Comparison of ENCODE assay signal across 11 cellular contexts in genomic region chr13:113930711-113931637, GRCh38.
A peak's percentile ranks its signal among the peaks of the same experiment; 100 is the strongest.
DNase-seq lines count a peak whose midpoint lies in the region; ATAC-seq lines count a peak whose summit lies in the region.
"Had no signal": no experiment of that assay in that cellular context is flagged by ENCODE, and none has a peak within 500 bp of the region (broad histone marks: within the 10 kb centered on the region; RNA-seq: fewer than 3 reads in every experiment).

No MANE protein-coding gene starts in this region.

- H3K27me3 Mint-ChIP-seq in activated naive CD8-positive, alpha-beta T cell treated with anti-CD3 and anti-CD28 coated beads, Interleukin-2, amount 50 U/mL, for 24 hours, result peaks cover 38% of the 10 kb centered on the region

- no peaks in the 10 kb centered on the region for H3K36me3 Mint-ChIP-seq in activated naive CD8-positive, alpha-beta T cell treated with anti-CD3 and anti-CD28 coated beads, Interleukin-2, amount 50 U/mL, for 24 hours (ENCODE audit: low read depth)
- H3K36me3 Mint-ChIP-seq: memory B cell had no signal

- DNase-seq in T-helper 9 cell (peak; percentile 38), NCI-H146 treated with DMSO at 0.1 percent for 48 hours (lab: John Stamatoyannopoulos, UW; ENCODE audit: unreplicated experiment) (no peak), HCEC 1CT (no peak), dedifferentiated amniotic fluid mesenchymal stem cell (ENCODE audit: extremely low spot score) (no peak)
- peak; percentile 67 for DNase-seq in activated naive CD8-positive, alpha-beta T cell treated with anti-CD3 and anti-CD28 coated beads, Interleukin-2, amount 50 U/mL, for 24 hours
- peak; percentile 29 to 52 for DNase-seq in stimulated activated CD8-positive, alpha-beta memory T cell treated with anti-CD3 and anti-CD28 coated beads, Interleukin-2, amount 100 ng/mL, for 48 hours (ENCODE audit: low read depth in 2 of 2)
- DNase-seq: DND-41, NCI-H1417 treated with DMSO at 0.1 percent for 48 hours had no signal

- H3K4me1 Mint-ChIP-seq in activated naive CD8-positive, alpha-beta T cell treated with anti-CD3 and anti-CD28 coated beads, Interleukin-2, amount 50 U/mL, for 24 hours, result peaks cover 19% of the 10 kb centered on the region
- H3K4me1 Mint-ChIP-seq: memory B cell had no signal

- H3K27ac Mint-ChIP-seq in activated naive CD8-positive, alpha-beta T cell treated with anti-CD3 and anti-CD28 coated beads, Interleukin-2, amount 50 U/mL, for 24 hours, result peak overlapping the region; percentile 54
- H3K27ac Mint-ChIP-seq: memory B cell had no signal

- peak overlapping the region; percentile 26 for H3K4me3 Mint-ChIP-seq in activated naive CD8-positive, alpha-beta T cell treated with anti-CD3 and anti-CD28 coated beads, Interleukin-2, amount 50 U/mL, for 24 hours
- H3K4me3 Mint-ChIP-seq: memory B cell had no signal

- ATAC-seq in GM21529 (IDR thresholded peaks at IDR 0.05; ENCODE audit: unreplicated experiment) (peak; percentile 83), HG03095 (IDR thresholded peaks at IDR 0.05; ENCODE audit: unreplicated experiment) (no peak)
- ATAC-seq in activated naive CD8-positive, alpha-beta T cell treated with anti-CD3 and anti-CD28 coated beads, Interleukin-2, amount 50 U/mL, for 24 hours, result peak; percentile 88

- H3K9me3 Mint-ChIP-seq in activated naive CD8-positive, alpha-beta T cell treated with anti-CD3 and anti-CD28 coated beads, Interleukin-2, amount 50 U/mL, for 24 hours, result no peaks in the 10 kb centered on the region
- H3K9me3 Mint-ChIP-seq: memory B cell had no signal

Comparison
In these comparisons a context has a peak if more than half of its experiments do, and no peak if none do; other contexts are left out.
1. DNase-seq: peak in T-helper 9 cell (single experiment), activated naive CD8-positive, alpha-beta T cell treated with anti-CD3 and anti-CD28 coated beads, Interleukin-2, amount 50 U/mL, for 24 hours (single experiment) and stimulated activated CD8-positive, alpha-beta memory T cell treated with anti-CD3 and anti-CD28 coated beads, Interleukin-2, amount 100 ng/mL, for 48 hours (2 of 2); none in NCI-H146 treated with DMSO at 0.1 percent for 48 hours (single experiment), HCEC 1CT (single experiment) and dedifferentiated amniotic fluid mesenchymal stem cell (single experiment).